In genomic region chr3:11720220-11721113, GRCh38 we compare ENCODE assay signal across 8 cellular contexts.
DNase-seq lines count a peak whose midpoint lies in the region; ATAC-seq and TF ChIP-seq lines count a peak whose summit lies in the region.

No MANE protein-coding gene starts in this region.

- no peak for TF ChIP-seq CTCF in fibroblast of villous mesenchyme (IDR thresholded peaks at IDR 0.05; ENCODE audit: insufficient read depth, low read depth, low read length)
- TF ChIP-seq CTCF in nephron (IDR thresholded peaks at IDR 0.05; ENCODE audit: unreplicated experiment in 3 of 3) = no peak

- peak overlapping the region; percentile 88 to 96 (median 95) for H3K27ac Mint-ChIP-seq in nephron

- ATAC-seq in GM18868 (IDR thresholded peaks at IDR 0.05; ENCODE audit: unreplicated experiment) = peak; percentile 38

- peaks cover 18% of the 10 kb centered on the region for H3K27me3 Mint-ChIP-seq in nephron (ENCODE audit: low read depth)

- no peaks in the 10 kb centered on the region for H3K9me3 Mint-ChIP-seq in nephron

- peak overlapping the region; percentile 73 for H3K4me3 ChIP-seq in fibroblast of villous mesenchyme (ENCODE audit: low read depth, low read length)

- H3K4me1 Mint-ChIP-seq in nephron = peaks cover 35% of the 10 kb centered on the region

- H3K4me3 Mint-ChIP-seq in nephron = peak overlapping the region; percentile 89 to 96 (median 91)

- no peaks in the 10 kb centered on the region for H3K36me3 Mint-ChIP-seq in nephron (ENCODE audit: low read depth)

- DNase-seq in AG08395 (ENCODE audit: low spot score) = peak; percentile 77
- DNase-seq in HT-29 (ENCODE audit: low spot score) = peak; percentile 67
- peak; percentile 72 for DNase-seq in RKO (ENCODE audit: low spot score)
- DNase-seq in activated gamma-delta T cell treated with Interleukin-2 at 50 U/mL for 16 hours = peak; percentile 27
- peak; percentile 70 for DNase-seq in fibroblast of villous mesenchyme (ENCODE audit: low read depth)
- peak; percentile 54 for DNase-seq in superior temporal gyrus (ENCODE audit: extremely low spot score)

Comparison
In these comparisons a context has a peak if more than half of its experiments do, and no peak if none do; other contexts are left out.
1. Peak in every context shown above with its lines: DNase-seq, ATAC-seq and H3K4me3 ChIP-seq.
2. DNase-seq: peak in every context shown above with its lines; median percentile 77 in AG08395; 72 in RKO; 70 in fibroblast of villous mesenchyme; 67 in HT-29; 54 in superior temporal gyrus; 27 in activated gamma-delta T cell treated with Interleukin-2 at 50 U/mL for 16 hours.